Comparison of ENCODE assay signal across 1 cellular context in genomic region chr17:62109378-62109902, GRCh38.
TF ChIP-seq lines count a peak whose summit lies in the region.

No MANE protein-coding gene starts in this region.

TF ChIP-seq in HepG2, 621 proteins besides CTCF, POLR2A, EP300 and RAD21 (continued from another document and continues in another):
- TF ChIP-seq, protein P1, sequence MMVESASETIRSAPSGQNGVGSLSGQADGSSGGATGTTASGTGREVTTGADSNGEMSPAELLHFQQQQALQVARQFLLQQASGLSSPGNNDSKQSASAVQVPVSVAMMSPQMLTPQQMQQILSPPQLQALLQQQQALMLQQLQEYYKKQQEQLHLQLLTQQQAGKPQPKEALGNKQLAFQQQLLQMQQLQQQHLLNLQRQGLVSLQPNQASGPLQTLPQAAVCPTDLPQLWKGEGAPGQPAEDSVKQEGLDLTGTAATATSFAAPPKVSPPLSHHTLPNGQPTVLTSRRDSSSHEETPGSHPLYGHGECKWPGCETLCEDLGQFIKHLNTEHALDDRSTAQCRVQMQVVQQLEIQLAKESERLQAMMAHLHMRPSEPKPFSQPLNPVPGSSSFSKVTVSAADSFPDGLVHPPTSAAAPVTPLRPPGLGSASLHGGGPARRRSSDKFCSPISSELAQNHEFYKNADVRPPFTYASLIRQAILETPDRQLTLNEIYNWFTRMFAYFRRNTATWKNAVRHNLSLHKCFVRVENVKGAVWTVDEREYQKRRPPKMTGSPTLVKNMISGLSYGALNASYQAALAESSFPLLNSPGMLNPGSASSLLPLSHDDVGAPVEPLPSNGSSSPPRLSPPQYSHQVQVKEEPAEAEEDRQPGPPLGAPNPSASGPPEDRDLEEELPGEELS (CRISPR knock-in tag; IDR thresholded peaks at IDR 0.05) = no peak
- TF ChIP-seq SOX5 (CRISPR knock-in tag; IDR thresholded peaks at IDR 0.05; ENCODE audit: borderline replicate concordance) (peak; percentile 63; the same call in 1 of the 2 replicates), ZNF282 (IDR thresholded peaks at IDR 0.05; ENCODE audit: partially characterized antibody) (no peak), ZNF335 (CRISPR knock-in tag; IDR thresholded peaks at IDR 0.05) (peak; percentile 71; the same call in 1 of the 2 replicates), ZNF562 (CRISPR knock-in tag; IDR thresholded peaks at IDR 0.05; ENCODE audit: borderline replicate concordance) (no peak), RXRB (CRISPR knock-in tag; IDR thresholded peaks at IDR 0.05; ENCODE audit: borderline replicate concordance) (peak; percentile 85), ZNF652 (CRISPR knock-in tag; IDR thresholded peaks at IDR 0.05; ENCODE audit: borderline replicate concordance, low read depth) (peak; percentile 60; the same call in 1 of the 2 replicates), ZBTB21 (CRISPR knock-in tag; IDR thresholded peaks at IDR 0.05) (no peak), ZNF7 (CRISPR knock-in tag; IDR thresholded peaks at IDR 0.05) (no peak), CREM (IDR thresholded peaks at IDR 0.05) (no peak), CREM (CRISPR knock-in tag; IDR thresholded peaks at IDR 0.05) (no peak), ZFP37 (CRISPR knock-in tag; IDR thresholded peaks at IDR 0.05; ENCODE audit: borderline replicate concordance) (no peak), ZNF326 (CRISPR knock-in tag; IDR thresholded peaks at IDR 0.05; ENCODE audit: borderline replicate concordance) (0 out of 2 replicates have a peak, but pooled peaks have one; percentile 36), YEATS4 (CRISPR knock-in tag; IDR thresholded peaks at IDR 0.05; ENCODE audit: borderline replicate concordance) (peak; percentile 57; the same call in 1 of the 2 replicates), SP2 (CRISPR knock-in tag; IDR thresholded peaks at IDR 0.05) (no peak), FIP1L1 (IDR thresholded peaks at IDR 0.05; ENCODE audit: borderline replicate concordance, insufficient read depth, low read depth, low read length) (no peak), ZNF317 (CRISPR knock-in tag; IDR thresholded peaks at IDR 0.05) (no peak), ARID2 (CRISPR knock-in tag; IDR thresholded peaks at IDR 0.05; ENCODE audit: borderline replicate concordance) (no peak), NONO (IDR thresholded peaks at IDR 0.05) (no peak), NONO (CRISPR knock-in tag; conservative IDR thresholded peaks at IDR 0.05) (0 out of 2 replicates have a peak, but pooled peaks have one; percentile 58), RBM22 (optimal IDR thresholded peaks at IDR 0.05; ENCODE audit: low read length) (no peak), BCLAF1 (IDR thresholded peaks at IDR 0.05) (no peak), KDM3A (CRISPR knock-in tag; IDR thresholded peaks at IDR 0.05; ENCODE audit: low read depth) (peak; percentile 94), ZNF569 (CRISPR knock-in tag; IDR thresholded peaks at IDR 0.05; ENCODE audit: borderline replicate concordance) (no peak), NCOA1 (CRISPR knock-in tag; IDR thresholded peaks at IDR 0.05) (peak; percentile 48; the same call in 1 of the 2 replicates), ZNF83 (CRISPR knock-in tag; IDR thresholded peaks at IDR 0.05; ENCODE audit: borderline replicate concordance) (no peak), PHF8 (CRISPR knock-in tag; IDR thresholded peaks at IDR 0.05) (peak; percentile 53; the same call in 1 of the 2 replicates), LBX2 (CRISPR knock-in tag; IDR thresholded peaks at IDR 0.05; ENCODE audit: borderline replicate concordance) (no peak), NFATC3 (CRISPR knock-in tag; IDR thresholded peaks at IDR 0.05) (no peak), ZNF121 (CRISPR knock-in tag; IDR thresholded peaks at IDR 0.05) (peak; percentile 12; the same call in 1 of the 2 replicates), ZNF790 (CRISPR knock-in tag; IDR thresholded peaks at IDR 0.05; ENCODE audit: borderline replicate concordance) (no peak), LRRFIP1 (CRISPR knock-in tag; conservative IDR thresholded peaks at IDR 0.05) (peak; percentile 60; the same call in 1 of the 2 replicates), KDM5B (CRISPR knock-in tag; IDR thresholded peaks at IDR 0.05; ENCODE audit: borderline replicate concordance) (no peak; the same call in 1 of the 2 replicates), ZNF34 (CRISPR knock-in tag; IDR thresholded peaks at IDR 0.05; ENCODE audit: borderline replicate concordance) (no peak), ZNF782 (CRISPR knock-in tag; IDR thresholded peaks at IDR 0.05; ENCODE audit: borderline replicate concordance) (no peak), TCF7 (IDR thresholded peaks at IDR 0.05; ENCODE audit: low read depth) (no peak), MBD4 (IDR thresholded peaks at IDR 0.05; ENCODE audit: borderline replicate concordance, low read length) (no peak), SALL1 (CRISPR knock-in tag; IDR thresholded peaks at IDR 0.05) (peak; percentile 97), NR0B2 (CRISPR knock-in tag; IDR thresholded peaks at IDR 0.05) (no peak), ZNF224 (CRISPR knock-in tag; IDR thresholded peaks at IDR 0.05) (peak; percentile 52; the same call in 1 of the 2 replicates), ZNF788 (CRISPR knock-in tag; IDR thresholded peaks at IDR 0.05; ENCODE audit: borderline replicate concordance) (peak; percentile 22; the same call in 1 of the 2 replicates), PAWR (CRISPR knock-in tag; IDR thresholded peaks at IDR 0.05; ENCODE audit: borderline replicate concordance) (no peak), ZIK1 (CRISPR knock-in tag; IDR thresholded peaks at IDR 0.05; ENCODE audit: borderline replicate concordance, low read depth) (no peak)
- TF ChIP-seq, protein P2, sequence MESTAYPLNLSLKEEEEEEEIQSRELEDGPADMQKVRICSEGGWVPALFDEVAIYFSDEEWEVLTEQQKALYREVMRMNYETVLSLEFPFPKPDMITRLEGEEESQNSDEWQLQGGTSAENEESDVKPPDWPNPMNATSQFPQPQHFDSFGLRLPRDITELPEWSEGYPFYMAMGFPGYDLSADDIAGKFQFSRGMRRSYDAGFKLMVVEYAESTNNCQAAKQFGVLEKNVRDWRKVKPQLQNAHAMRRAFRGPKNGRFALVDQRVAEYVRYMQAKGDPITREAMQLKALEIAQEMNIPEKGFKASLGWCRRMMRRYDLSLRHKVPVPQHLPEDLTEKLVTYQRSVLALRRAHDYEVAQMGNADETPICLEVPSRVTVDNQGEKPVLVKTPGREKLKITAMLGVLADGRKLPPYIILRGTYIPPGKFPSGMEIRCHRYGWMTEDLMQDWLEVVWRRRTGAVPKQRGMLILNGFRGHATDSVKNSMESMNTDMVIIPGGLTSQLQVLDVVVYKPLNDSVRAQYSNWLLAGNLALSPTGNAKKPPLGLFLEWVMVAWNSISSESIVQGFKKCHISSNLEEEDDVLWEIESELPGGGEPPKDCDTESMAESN (CRISPR knock-in tag; conservative IDR thresholded peaks at IDR 0.05) = peak; percentile 74; the same call in 1 of the 2 replicates
- TF ChIP-seq, protein P3, sequence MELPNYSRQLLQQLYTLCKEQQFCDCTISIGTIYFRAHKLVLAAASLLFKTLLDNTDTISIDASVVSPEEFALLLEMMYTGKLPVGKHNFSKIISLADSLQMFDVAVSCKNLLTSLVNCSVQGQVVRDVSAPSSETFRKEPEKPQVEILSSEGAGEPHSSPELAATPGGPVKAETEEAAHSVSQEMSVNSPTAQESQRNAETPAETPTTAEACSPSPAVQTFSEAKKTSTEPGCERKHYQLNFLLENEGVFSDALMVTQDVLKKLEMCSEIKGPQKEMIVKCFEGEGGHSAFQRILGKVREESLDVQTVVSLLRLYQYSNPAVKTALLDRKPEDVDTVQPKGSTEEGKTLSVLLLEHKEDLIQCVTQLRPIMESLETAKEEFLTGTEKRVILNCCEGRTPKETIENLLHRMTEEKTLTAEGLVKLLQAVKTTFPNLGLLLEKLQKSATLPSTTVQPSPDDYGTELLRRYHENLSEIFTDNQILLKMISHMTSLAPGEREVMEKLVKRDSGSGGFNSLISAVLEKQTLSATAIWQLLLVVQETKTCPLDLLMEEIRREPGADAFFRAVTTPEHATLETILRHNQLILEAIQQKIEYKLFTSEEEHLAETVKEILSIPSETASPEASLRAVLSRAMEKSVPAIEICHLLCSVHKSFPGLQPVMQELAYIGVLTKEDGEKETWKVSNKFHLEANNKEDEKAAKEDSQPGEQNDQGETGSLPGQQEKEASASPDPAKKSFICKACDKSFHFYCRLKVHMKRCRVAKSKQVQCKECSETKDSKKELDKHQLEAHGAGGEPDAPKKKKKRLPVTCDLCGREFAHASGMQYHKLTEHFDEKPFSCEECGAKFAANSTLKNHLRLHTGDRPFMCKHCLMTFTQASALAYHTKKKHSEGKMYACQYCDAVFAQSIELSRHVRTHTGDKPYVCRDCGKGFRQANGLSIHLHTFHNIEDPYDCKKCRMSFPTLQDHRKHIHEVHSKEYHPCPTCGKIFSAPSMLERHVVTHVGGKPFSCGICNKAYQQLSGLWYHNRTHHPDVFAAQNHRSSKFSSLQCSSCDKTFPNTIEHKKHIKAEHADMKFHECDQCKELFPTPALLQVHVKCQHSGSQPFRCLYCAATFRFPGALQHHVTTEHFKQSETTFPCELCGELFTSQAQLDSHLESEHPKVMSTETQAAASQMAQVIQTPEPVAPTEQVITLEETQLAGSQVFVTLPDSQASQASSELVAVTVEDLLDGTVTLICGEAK (IDR thresholded peaks at IDR 0.05) = no peak
- TF ChIP-seq, protein P3 (CRISPR knock-in tag; IDR thresholded peaks at IDR 0.05) = no peak
- TF ChIP-seq, protein P4, sequence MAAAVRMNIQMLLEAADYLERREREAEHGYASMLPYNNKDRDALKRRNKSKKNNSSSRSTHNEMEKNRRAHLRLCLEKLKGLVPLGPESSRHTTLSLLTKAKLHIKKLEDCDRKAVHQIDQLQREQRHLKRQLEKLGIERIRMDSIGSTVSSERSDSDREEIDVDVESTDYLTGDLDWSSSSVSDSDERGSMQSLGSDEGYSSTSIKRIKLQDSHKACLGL (CRISPR knock-in tag; IDR thresholded peaks at IDR 0.05) = no peak
